In genomic region chr11:35364101-35364780, GRCh38 we compare ENCODE assay signal across 11 cellular contexts. TPM values are rescaled to one million over a fixed set of nuclear protein-coding genes. Genes with fewer than 3 reads are reported as not detected.
A peak's percentile ranks its signal among the peaks of the same experiment; 100 is the strongest.
DNase-seq lines count a peak whose midpoint lies in the region; ATAC-seq and TF ChIP-seq lines count a peak whose summit lies in the region.
"Had no signal": no experiment of that assay in that cellular context is flagged by ENCODE, and none has a peak within 500 bp of the region (broad histone marks: within the 10 kb centered on the region; RNA-seq: fewer than 3 reads in every experiment).

No MANE protein-coding gene starts in this region.

- H3K27ac ChIP-seq in lower lobe of right lung (peak overlapping the region; percentile 33), vagina (peak overlapping the region; percentile 73)
- H3K27ac ChIP-seq: C4-2B had no signal

- H3K36me3 ChIP-seq in lower lobe of right lung (no peaks in the 10 kb centered on the region), vagina (no peaks in the 10 kb centered on the region)

- intact Hi-C loops in Right ventricle myocardium inferior (cut with DNase I): no loop called here
- intact Hi-C loops in cardiac septum (cut with DNase I): loop anchor here (10.0 kb wide), 1 partner anchor 259 kb away; no protein-coding TSS in a partner anchor
- intact Hi-C loops in lower lobe of right lung (cut with DNase I): no loop called here
- intact Hi-C loops in vagina (cut with DNase I): no loop called here

- ATAC-seq in Right ventricle myocardium inferior (peak; percentile 84), lower lobe of right lung (peak; percentile 80 to 88), HG03439 (IDR thresholded peaks at IDR 0.05; ENCODE audit: unreplicated experiment) (no peak), HG02870 (IDR thresholded peaks at IDR 0.05; ENCODE audit: unreplicated experiment) (no peak)

- DNase-seq in Right ventricle myocardium inferior (ENCODE audit: missing footprints) (no peak), cardiac septum (ENCODE audit: low spot score) (no peak), dedifferentiated amniotic fluid mesenchymal stem cell (ENCODE audit: extremely low spot score) (peak; percentile 95), lower lobe of right lung (no peak), vagina (ENCODE audit: extremely low spot score in 2 of 2) (no peak), dermis blood vessel endothelial cell (no peak)
- DNase-seq: activated B cell treated with CpG ODN at 0.5 μM for 24 hours had no signal

- TF ChIP-seq POLR2A in vagina (IDR thresholded peaks at IDR 0.05): no peak

- H3K4me3 ChIP-seq in lower lobe of right lung: no peak overlapping the region
- no peak overlapping the region for H3K4me3 ChIP-seq in vagina

- H3K4me1 ChIP-seq in lower lobe of right lung (peaks cover 28% of the 10 kb centered on the region), vagina (peaks cover 40% of the 10 kb centered on the region)

- H3K27me3 ChIP-seq in lower lobe of right lung (ENCODE audit: low read depth) (no peaks in the 10 kb centered on the region), vagina (no peaks in the 10 kb centered on the region)

- H3K9me3 ChIP-seq in lower lobe of right lung (no peaks in the 10 kb centered on the region), vagina (no peaks in the 10 kb centered on the region)

- TF ChIP-seq CTCF in lower lobe of right lung (IDR thresholded peaks at IDR 0.05) (no peak), vagina (IDR thresholded peaks at IDR 0.05) (no peak)

RNA-seq across cellular contexts. Expression of gene SLC1A2, which starts 55.1 kb away (rescaled TPM):
- total RNA-seq in Right ventricle myocardium inferior (3.8 TPM), cardiac septum (8.8 TPM), lower lobe of right lung (3.4 TPM), vagina (4.7 TPM), dermis blood vessel endothelial cell (not detected in 2 replicates)
- total RNA-seq: activated B cell treated with CpG ODN at 0.5 μM for 24 hours, glomerular endothelial cell had no signal

Comparison
In these comparisons a context has a peak if more than half of its experiments do, and no peak if none do; other contexts are left out.
1. ATAC-seq: peak in Right ventricle myocardium inferior (single experiment) and lower lobe of right lung (2 of 2); none in HG03439 (single experiment) and HG02870 (single experiment).